Comparison of ENCODE assay signal across 25 cellular contexts in genomic region chr18:33557706-33558105, GRCh38. TPM values are rescaled to one million over a fixed set of nuclear protein-coding genes. Genes with fewer than 3 reads are reported as not detected.
"Had no signal": no experiment of that assay in that cellular context is flagged by ENCODE, and none has a peak within 500 bp of the region (broad histone marks: within the 10 kb centered on the region; RNA-seq: fewer than 3 reads in every experiment).

No MANE protein-coding gene starts in this region.

- DNase-seq: islet precursor cell; left ventricle myocardium inferior; midbrain; mucosa of descending colon; naive thymus-derived CD4-positive, alpha-beta T cell; ovary; right lobe of liver; stimulated activated CD4-positive, alpha-beta T cell treated with anti-CD3 and anti-CD28 coated beads, Interleukin-1b, Interleukin-23, amount 100 ng/mL, for 48 hours; stimulated activated CD4-positive, alpha-beta T cell treated with anti-CD3 and anti-CD28 coated beads, Interleukin-2, amount 100 ng/mL, for 48 hours; stimulated activated CD4-positive, alpha-beta T cell treated with anti-CD3 and anti-CD28 coated beads, Interleukin-4, amount 100 ng/mL, for 4 hours; stimulated activated CD8-positive, alpha-beta memory T cell treated with anti-CD3 and anti-CD28 coated beads, Interleukin-4, amount 100 ng/mL, for 48 hours; stimulated activated naive CD4-positive, alpha-beta T cell treated with Interleukin-2 at 50 U/mL for 16 hours; stimulated activated naive CD8-positive, alpha-beta T cell treated with anti-CD3 and anti-CD28 coated beads, Interleukin-15, amount 100 ng/mL, for 72 hours; substantia nigra; upper lobe of left lung had no signal

- ATAC-seq: naive thymus-derived CD4-positive, alpha-beta T cell; natural killer cell treated with Interleukin-12 subunit alpha and Interleukin-12 subunit beta and Interleukin-15 and Interleukin-18, amount 100 ng/mL, for 72 hours; right lobe of liver; stimulated activated memory B cell treated with anti-CD40 and anti-IgM and Interleukin-4, amounts not matched to agents 10 μg/mL and 1 μg/mL and 100 μg/mL, for 72 hours; stimulated activated naive CD8-positive, alpha-beta T cell treated with anti-CD3 and anti-CD28 coated beads, Interleukin-15, amount 100 ng/mL, for 72 hours had no signal

- H3K9me3 Mint-ChIP-seq: stimulated activated memory B cell treated with anti-CD40 and anti-IgM and Interleukin-4, amounts not matched to agents 10 μg/mL and 1 μg/mL and 100 μg/mL, for 72 hours had no signal

- H3K4me3 Mint-ChIP-seq: memory B cell; naive thymus-derived CD4-positive, alpha-beta T cell; natural killer cell treated with Interleukin-12 subunit alpha and Interleukin-12 subunit beta and Interleukin-15 and Interleukin-18, amount 100 ng/mL, for 72 hours; stimulated activated memory B cell treated with anti-CD40 and anti-IgM and Interleukin-4, amounts not matched to agents 10 μg/mL and 1 μg/mL and 100 μg/mL, for 72 hours; stimulated activated naive CD8-positive, alpha-beta T cell treated with anti-CD3 and anti-CD28 coated beads, Interleukin-15, amount 100 ng/mL, for 72 hours had no signal

- H3K27ac ChIP-seq: left ventricle myocardium inferior, ovary, right atrium auricular region, right lobe of liver, tibial nerve, upper lobe of left lung, vagina had no signal

- H3K36me3 Mint-ChIP-seq: memory B cell; naive thymus-derived CD4-positive, alpha-beta T cell; natural killer cell treated with Interleukin-12 subunit alpha and Interleukin-12 subunit beta and Interleukin-15 and Interleukin-18, amount 100 ng/mL, for 72 hours; stimulated activated memory B cell treated with anti-CD40 and anti-IgM and Interleukin-4, amounts not matched to agents 10 μg/mL and 1 μg/mL and 100 μg/mL, for 72 hours had no signal

- H3K27me3 Mint-ChIP-seq: memory B cell; naive thymus-derived CD4-positive, alpha-beta T cell; natural killer cell treated with Interleukin-12 subunit alpha and Interleukin-12 subunit beta and Interleukin-15 and Interleukin-18, amount 100 ng/mL, for 72 hours; progenitor cell of endocrine pancreas; stimulated activated memory B cell treated with anti-CD40 and anti-IgM and Interleukin-4, amounts not matched to agents 10 μg/mL and 1 μg/mL and 100 μg/mL, for 72 hours; stimulated activated naive CD8-positive, alpha-beta T cell treated with anti-CD3 and anti-CD28 coated beads, Interleukin-15, amount 100 ng/mL, for 72 hours had no signal

- H3K4me3 ChIP-seq: left ventricle myocardium inferior, lung, mucosa of descending colon, ovary, right atrium auricular region, right lobe of liver, smooth muscle cell, tibial nerve, upper lobe of left lung, vagina had no signal

- H3K4me1 ChIP-seq: left ventricle myocardium inferior, right atrium auricular region, tibial nerve, upper lobe of left lung, vagina had no signal

- H3K4me1 Mint-ChIP-seq: memory B cell; naive thymus-derived CD4-positive, alpha-beta T cell; stimulated activated memory B cell treated with anti-CD40 and anti-IgM and Interleukin-4, amounts not matched to agents 10 μg/mL and 1 μg/mL and 100 μg/mL, for 72 hours; stimulated activated naive CD8-positive, alpha-beta T cell treated with anti-CD3 and anti-CD28 coated beads, Interleukin-15, amount 100 ng/mL, for 72 hours had no signal

- H3K27me3 ChIP-seq: ovary, right atrium auricular region, right lobe of liver, tibial nerve, upper lobe of left lung, vagina had no signal

- H3K27ac Mint-ChIP-seq: memory B cell; naive thymus-derived CD4-positive, alpha-beta T cell; natural killer cell treated with Interleukin-12 subunit alpha and Interleukin-12 subunit beta and Interleukin-15 and Interleukin-18, amount 100 ng/mL, for 72 hours; progenitor cell of endocrine pancreas; stimulated activated memory B cell treated with anti-CD40 and anti-IgM and Interleukin-4, amounts not matched to agents 10 μg/mL and 1 μg/mL and 100 μg/mL, for 72 hours; stimulated activated naive CD8-positive, alpha-beta T cell treated with anti-CD3 and anti-CD28 coated beads, Interleukin-15, amount 100 ng/mL, for 72 hours had no signal

RNA-seq across cellular contexts. Expression of gene ASXL3, which starts 20.3 kb away (rescaled TPM):
- total RNA-seq: myocyte; naive thymus-derived CD4-positive, alpha-beta T cell; natural killer cell treated with Interleukin-12 subunit alpha and Interleukin-12 subunit beta and Interleukin-15 and Interleukin-18, amount 100 ng/mL, for 72 hours had no signal
- polyA plus RNA-seq: naive thymus-derived CD4-positive, alpha-beta T cell had no signal
